In genomic region chr1:108570128-108570527, GRCh38 we compare ENCODE assay signal across 9 cellular contexts. TPM values are rescaled to one million over a fixed set of nuclear protein-coding genes. Genes with fewer than 3 reads are reported as not detected.
A peak's percentile ranks its signal among the peaks of the same experiment; 100 is the strongest.
DNase-seq lines count a peak whose midpoint lies in the region; ATAC-seq lines count a peak whose summit lies in the region.
"Had no signal": no experiment of that assay in that cellular context is flagged by ENCODE, and none has a peak within 500 bp of the region (broad histone marks: within the 10 kb centered on the region; RNA-seq: fewer than 3 reads in every experiment).

No MANE protein-coding gene starts in this region.

- H3K27ac Mint-ChIP-seq in T-cell = no peak overlapping the region
- H3K27ac Mint-ChIP-seq: dendritic cell treated with granulocyte-macrophage colony-stimulating factor and Interleukin-4, amounts not matched to agents 40 ng/mL and 50 ng/mL, for 4 days had no signal

- H3K27me3 Mint-ChIP-seq in activated T-cell treated with anti-CD3 and anti-CD28 coated beads, Interleukin-2, amount 50 U/mL, for 4 hours (ENCODE audit: low read depth) = no peaks in the 10 kb centered on the region
- no peaks in the 10 kb centered on the region for H3K27me3 Mint-ChIP-seq in T-cell
- H3K27me3 Mint-ChIP-seq: dendritic cell treated with granulocyte-macrophage colony-stimulating factor and Interleukin-4, amounts not matched to agents 40 ng/mL and 50 ng/mL, for 4 days had no signal

- peaks cover 8% of the 10 kb centered on the region for H3K4me1 Mint-ChIP-seq in activated T-cell treated with anti-CD3 and anti-CD28 coated beads, Interleukin-2, amount 50 U/mL, for 4 hours (ENCODE audit: low read depth)
- peaks cover 9 to 10% (median 9%) of the 10 kb centered on the region in 3 donors for H3K4me1 Mint-ChIP-seq in T-cell

- H3K4me3 Mint-ChIP-seq in activated T-cell treated with anti-CD3 and anti-CD28 coated beads, Interleukin-2, amount 50 U/mL, for 4 hours = no peak overlapping the region
- H3K4me3 Mint-ChIP-seq in T-cell = no peak overlapping the region
- H3K4me3 Mint-ChIP-seq: dendritic cell treated with granulocyte-macrophage colony-stimulating factor and Interleukin-4, amounts not matched to agents 40 ng/mL and 50 ng/mL, for 4 days had no signal

- H3K9me3 Mint-ChIP-seq in activated T-cell treated with anti-CD3 and anti-CD28 coated beads, Interleukin-2, amount 50 U/mL, for 4 hours = no peaks in the 10 kb centered on the region
- H3K9me3 Mint-ChIP-seq in T-cell = no peaks in the 10 kb centered on the region
- H3K9me3 Mint-ChIP-seq: dendritic cell treated with granulocyte-macrophage colony-stimulating factor and Interleukin-4, amounts not matched to agents 40 ng/mL and 50 ng/mL, for 4 days had no signal

- DNase-seq in activated T-cell treated with anti-CD3 and anti-CD28 coated beads, Interleukin-2, amount 50 U/mL, for 4 hours = no peak
- DNase-seq in activated T-cell treated with anti-CD3 and anti-CD28 coated beads, Interleukin-2, amount 50 U/mL, for 48 hours = no peak
- DNase-seq in HT-29 (ENCODE audit: low spot score) (peak; percentile 36), T-cell (peak in 4 of 34 experiments; percentile 5 to 20 (median 10)), left ventricle myocardium superior (no peak), T1000 (lab: John Stamatoyannopoulos, UW) (no peak), NCI-H2029 treated with DMSO at 0.1 percent for 48 hours (lab: John Stamatoyannopoulos, UW) (no peak)

- peaks cover 3% of the 10 kb centered on the region for H3K36me3 Mint-ChIP-seq in activated T-cell treated with anti-CD3 and anti-CD28 coated beads, Interleukin-2, amount 50 U/mL, for 4 hours (ENCODE audit: insufficient read depth)
- H3K36me3 Mint-ChIP-seq in T-cell = peaks cover 7% of the 10 kb centered on the region

- CTCF ChIA-PET in T-cell (lab: Charles Lee) = interaction anchor here (0.5 to 1.5 kb wide), 7 partner anchors 9 to 325 kb away, joined by 3 to 4 read pairs (median 4); partner anchors contain the start of gene EEIG2 (in 1 of the 2)

- intact Hi-C loops in left ventricle myocardium superior (cut with micrococcal nuclease) = no loop called here

- POLR2A ChIA-PET in T-cell (lab: Charles Lee) = no interaction called here

- peak; percentile 93 to 95 for ATAC-seq in activated T-cell treated with anti-CD3 and anti-CD28 coated beads, Interleukin-2, amount 50 U/mL, for 4 hours
- ATAC-seq in GM21737 (IDR thresholded peaks at IDR 0.05; ENCODE audit: unreplicated experiment) (peak; percentile 97), T-cell (replicated peaks in 1 of 4) (peak; percentile 94 to 99 (median 97)), left ventricle myocardium superior (peak; percentile 71)

RNA-seq across cellular contexts. Expression of gene EEIG2, which starts 10.2 kb away (rescaled TPM):
- total RNA-seq in activated T-cell treated with anti-CD3 and anti-CD28 coated beads, Interleukin-2, amount 50 U/mL, for 4 hours = 1 to 10 TPM; 5.1 to 7.3 (median 6.4) TPM
- 2.1 and 3.1 TPM in 2 replicates for total RNA-seq in HT-29 (2014; rRNA removed; shearing (Covaris generic))
- total RNA-seq in T-cell = 10 to 100 TPM in 4 of 5 donors, 1 to 10 TPM in 1; 6.7 to 16.2 (median 14.4) TPM
- 5.0 TPM for total RNA-seq in left ventricle myocardium superior
